In the genomic region with DNA sequence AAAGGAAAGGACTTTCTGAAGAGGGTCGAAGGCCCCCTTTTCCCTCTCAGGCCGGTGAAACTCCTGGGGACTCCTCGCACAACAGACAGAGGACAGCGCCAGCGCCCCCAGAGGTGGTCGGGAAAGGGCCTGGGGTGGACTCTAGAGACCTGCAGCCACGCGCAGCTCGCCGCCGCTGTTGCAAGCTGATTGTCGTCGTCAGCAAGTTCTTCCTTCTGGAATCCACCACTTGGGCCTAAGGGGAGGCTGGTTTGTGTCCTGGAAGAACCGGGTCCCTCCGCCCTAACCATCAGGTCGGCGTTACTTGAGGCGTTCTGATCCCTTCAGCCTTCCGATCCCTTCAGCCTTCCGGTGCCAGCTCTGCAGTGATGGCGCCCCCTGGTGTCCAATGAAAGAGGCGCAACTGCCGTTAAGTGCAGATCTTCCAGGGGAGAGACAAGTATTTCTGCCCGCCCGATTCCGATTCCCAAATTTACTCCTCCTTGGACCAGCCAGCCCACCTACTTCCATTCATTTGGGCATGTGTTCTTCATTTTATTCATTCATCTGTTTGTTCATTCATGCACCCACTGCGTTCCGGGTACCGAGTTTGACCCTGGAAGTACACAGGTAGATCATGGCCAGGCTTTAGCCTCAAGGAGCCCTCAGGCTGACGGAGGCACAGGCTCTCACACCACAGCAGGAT, we compare ENCODE assay signal across 8 cellular contexts.
A peak's percentile ranks its signal among the peaks of the same experiment; 100 is the strongest.
DNase-seq lines count a peak whose midpoint lies in the region; ATAC-seq and TF ChIP-seq lines count a peak whose summit lies in the region.

No MANE protein-coding gene starts in this region.

- H3K36me3 ChIP-seq in Panc1 (ENCODE audit: control insufficient read depth, insufficient read depth, low read length) = no peaks in the 10 kb centered on the region
- no peaks in the 10 kb centered on the region for H3K36me3 ChIP-seq in neural cell (ENCODE audit: insufficient read depth, low read length)

- H3K27ac ChIP-seq in Panc1 (ENCODE audit: low read length) (no peak overlapping the region), neural cell (ENCODE audit: low read length) (no peak overlapping the region)

- no peak overlapping the region for H3K27ac Mint-ChIP-seq in activated T-helper 17 cell treated with anti-CD3 and anti-CD28 coated beads, Interleukin-2, amount 50 U/mL, for 72 hours

- no peaks in the 10 kb centered on the region for H3K4me1 ChIP-seq in Panc1 (ENCODE audit: control insufficient read depth, insufficient read depth, low read length)

- peak overlapping the region; percentile 61 for H3K9ac ChIP-seq in neural cell (ENCODE audit: low read length)

- in situ Hi-C loops in Panc1 (cut with HindIII; ENCODE audit: low pct_unique_long_range_greater_than_20kb, low sequenced_read_pairs) = no loop called here

- H3K4me1 Mint-ChIP-seq in activated T-helper 17 cell treated with anti-CD3 and anti-CD28 coated beads, Interleukin-2, amount 50 U/mL, for 72 hours = peaks cover 5% of the 10 kb centered on the region

- CTCF ChIA-PET in Panc1 (lab: Charles Lee) = interaction anchor here (0.6 to 1.4 kb wide), 4 partner anchors 74 to 393 kb away, joined by 3 to 7 read pairs (median 3); no protein-coding TSS in a partner anchor

- H3K4me3 Mint-ChIP-seq in activated T-helper 17 cell treated with anti-CD3 and anti-CD28 coated beads, Interleukin-2, amount 50 U/mL, for 72 hours = peak overlapping the region; percentile 24

- no TSS peak for BruUV-seq in Panc1 (replicated peaks; lab: Mats Ljungman, UMichigan)

- no peaks in the 10 kb centered on the region for H3K36me3 Mint-ChIP-seq in activated T-helper 17 cell treated with anti-CD3 and anti-CD28 coated beads, Interleukin-2, amount 50 U/mL, for 72 hours (ENCODE audit: low read depth)

- H3K27me3 ChIP-seq in Panc1 (ENCODE audit: control insufficient read depth, insufficient read depth, low read length) (peaks cover 8% of the 10 kb centered on the region), neural cell (ENCODE audit: insufficient read depth, low read depth, low read length) (no peaks in the 10 kb centered on the region)

- POLR2A ChIA-PET in Panc1 (lab: Charles Lee) = no interaction called here

- DNase-seq in DMS 273 (lab: John Stamatoyannopoulos, UW; ENCODE audit: unreplicated experiment) (peak; percentile 79), HUDEP-2 (lab: John Stamatoyannopoulos, UW; ENCODE audit: unreplicated experiment in 76 of 76) (peak in 57 of 76 experiments; percentile 1 to 64 (median 36)), Panc1 (ENCODE audit: low read depth, low spot score) (peak; percentile 30), fibroblast of the conjunctiva (ENCODE audit: low read depth) (peak; percentile 36)
- peak; percentile 64 for DNase-seq in stimulated activated naive CD4-positive, alpha-beta T cell treated with Interleukin-2 at 50 U/mL for 16 hours (lab: John Stamatoyannopoulos, UW)

- TF ChIP-seq CTCF in Panc1 (IDR thresholded peaks at IDR 0.05) (peak; percentile 90), neural cell (IDR thresholded peaks at IDR 0.05; ENCODE audit: poor library complexity, severe bottlenecking) (peak; percentile 99)

- H4K20me1 ChIP-seq in neural cell (ENCODE audit: insufficient read depth) = no peaks in the 10 kb centered on the region

- H2AFZ ChIP-seq in neural cell (ENCODE audit: low read depth, low read length) = peak overlapping the region; percentile 62

- H3K79me2 ChIP-seq in neural cell (replicated peaks; ENCODE audit: insufficient read depth, low read length) = no peaks in the 10 kb centered on the region

- H3K27me3 Mint-ChIP-seq in activated T-helper 17 cell treated with anti-CD3 and anti-CD28 coated beads, Interleukin-2, amount 50 U/mL, for 72 hours = peaks cover 37% of the 10 kb centered on the region

- peak; percentile 97 for TF ChIP-seq RAD21 in neural cell (conservative IDR thresholded peaks at IDR 0.05)

- H3K9me2 ChIP-seq in neural cell (ENCODE audit: insufficient read depth, low read length) = no peaks in the 10 kb centered on the region

- no peak for TF ChIP-seq EP300 in neural cell (conservative IDR thresholded peaks at IDR 0.05; ENCODE audit: poor library complexity, severe bottlenecking)

- peaks cover under 1% of the 10 kb centered on the region; the same call in 1 of the 2 replicates for H3K9me3 ChIP-seq in Panc1 (ENCODE audit: control insufficient read depth, insufficient read depth, low read depth, low read length)
- H3K9me3 ChIP-seq in neural cell (ENCODE audit: low read length) = no peaks in the 10 kb centered on the region

- intact Hi-C loops in Panc1 (cut with micrococcal nuclease; ENCODE audit: unreplicated experiment) = loop anchor here (5.0 kb wide), 2 partner anchors 322 to 392 kb away; no protein-coding TSS in a partner anchor

- peak overlapping the region; percentile 24 to 40; a peak in 3 of 4 replicates for H3K4me3 ChIP-seq in Panc1 (ENCODE audit: low read depth in 2 of 2, low read length in 2 of 2)
- peak overlapping the region; percentile 67 for H3K4me3 ChIP-seq in neural cell (ENCODE audit: low read length)

- H3F3A ChIP-seq in neural cell (ENCODE audit: insufficient read depth, low read length, poor library complexity, severe bottlenecking) = no peaks in the 10 kb centered on the region

- peaks cover 4% of the 10 kb centered on the region for H3K9me3 Mint-ChIP-seq in activated T-helper 17 cell treated with anti-CD3 and anti-CD28 coated beads, Interleukin-2, amount 50 U/mL, for 72 hours

- ATAC-seq in Panc1 (peak; percentile 93), HG03039 (IDR thresholded peaks at IDR 0.05; ENCODE audit: unreplicated experiment) (no peak)
- peak; percentile 69 for ATAC-seq in activated T-helper 17 cell treated with anti-CD3 and anti-CD28 coated beads, Interleukin-2, amount 50 U/mL, for 72 hours (replicated peaks)

- no peak overlapping the region for H3K4me2 ChIP-seq in neural cell (ENCODE audit: low read length)

TF ChIP-seq in neural cell, 6 proteins besides CTCF, POLR2A, EP300 and RAD21:
- TF ChIP-seq TAF1 (IDR thresholded peaks at IDR 0.05; ENCODE audit: low read depth) (no peak), EZH2 (IDR thresholded peaks at IDR 0.05; ENCODE audit: borderline replicate concordance, insufficient read depth, low read length, poor library complexity, severe bottlenecking) (no peak), POLR2AphosphoS5 (IDR thresholded peaks at IDR 0.05) (peak; percentile 35), MXI1 (conservative IDR thresholded peaks at IDR 0.05; ENCODE audit: poor library complexity, severe bottlenecking) (peak; percentile 62), SMC3 (conservative IDR thresholded peaks at IDR 0.05; ENCODE audit: poor library complexity) (peak; percentile 100)
- TF ChIP-seq, protein P1, sequence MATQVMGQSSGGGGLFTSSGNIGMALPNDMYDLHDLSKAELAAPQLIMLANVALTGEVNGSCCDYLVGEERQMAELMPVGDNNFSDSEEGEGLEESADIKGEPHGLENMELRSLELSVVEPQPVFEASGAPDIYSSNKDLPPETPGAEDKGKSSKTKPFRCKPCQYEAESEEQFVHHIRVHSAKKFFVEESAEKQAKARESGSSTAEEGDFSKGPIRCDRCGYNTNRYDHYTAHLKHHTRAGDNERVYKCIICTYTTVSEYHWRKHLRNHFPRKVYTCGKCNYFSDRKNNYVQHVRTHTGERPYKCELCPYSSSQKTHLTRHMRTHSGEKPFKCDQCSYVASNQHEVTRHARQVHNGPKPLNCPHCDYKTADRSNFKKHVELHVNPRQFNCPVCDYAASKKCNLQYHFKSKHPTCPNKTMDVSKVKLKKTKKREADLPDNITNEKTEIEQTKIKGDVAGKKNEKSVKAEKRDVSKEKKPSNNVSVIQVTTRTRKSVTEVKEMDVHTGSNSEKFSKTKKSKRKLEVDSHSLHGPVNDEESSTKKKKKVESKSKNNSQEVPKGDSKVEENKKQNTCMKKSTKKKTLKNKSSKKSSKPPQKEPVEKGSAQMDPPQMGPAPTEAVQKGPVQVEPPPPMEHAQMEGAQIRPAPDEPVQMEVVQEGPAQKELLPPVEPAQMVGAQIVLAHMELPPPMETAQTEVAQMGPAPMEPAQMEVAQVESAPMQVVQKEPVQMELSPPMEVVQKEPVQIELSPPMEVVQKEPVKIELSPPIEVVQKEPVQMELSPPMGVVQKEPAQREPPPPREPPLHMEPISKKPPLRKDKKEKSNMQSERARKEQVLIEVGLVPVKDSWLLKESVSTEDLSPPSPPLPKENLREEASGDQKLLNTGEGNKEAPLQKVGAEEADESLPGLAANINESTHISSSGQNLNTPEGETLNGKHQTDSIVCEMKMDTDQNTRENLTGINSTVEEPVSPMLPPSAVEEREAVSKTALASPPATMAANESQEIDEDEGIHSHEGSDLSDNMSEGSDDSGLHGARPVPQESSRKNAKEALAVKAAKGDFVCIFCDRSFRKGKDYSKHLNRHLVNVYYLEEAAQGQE (IDR thresholded peaks at IDR 0.05; ENCODE audit: borderline replicate concordance) = peak; percentile 53
